Comparison of ENCODE assay signal across 8 cellular contexts in the genomic region with DNA sequence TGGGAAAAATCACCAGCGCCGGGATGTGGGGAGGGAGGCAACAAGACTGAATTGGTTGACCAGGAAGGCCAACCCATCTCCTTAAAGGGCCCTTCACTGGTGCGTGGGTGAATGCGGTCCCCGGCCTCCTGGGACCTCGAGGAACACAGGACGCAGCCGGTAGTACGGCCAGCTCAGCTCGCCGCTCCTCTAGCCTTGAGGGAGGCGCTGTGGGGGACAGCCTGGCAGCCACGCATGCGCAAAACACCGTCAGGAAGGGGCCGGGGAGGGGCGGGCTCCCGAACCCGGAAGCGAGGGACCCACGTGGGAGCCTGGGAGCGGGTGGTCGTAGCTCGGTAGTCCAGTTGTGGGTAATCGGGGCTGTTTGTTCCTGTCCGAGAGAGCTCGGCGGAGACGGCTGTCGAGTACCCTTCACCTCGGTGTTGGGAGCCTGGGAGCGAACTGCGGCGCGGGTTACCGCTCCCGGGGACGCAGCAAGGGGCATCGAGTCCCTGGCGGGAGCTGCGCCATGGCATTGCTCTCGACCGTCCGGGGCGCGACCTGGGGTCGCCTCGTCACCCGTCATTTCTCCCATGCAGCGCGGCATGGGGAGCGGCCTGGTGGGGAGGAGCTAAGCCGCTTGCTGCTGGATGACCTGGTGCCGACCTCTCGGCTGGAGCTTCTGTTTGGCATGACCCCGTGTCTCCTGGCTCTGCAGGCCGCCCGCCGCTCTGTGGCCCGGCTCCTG. TPM values are rescaled to one million over a fixed set of nuclear protein-coding genes. Genes with fewer than 3 reads are reported as not detected.
DNase-seq lines count a peak whose midpoint lies in the region; TF ChIP-seq lines count a peak whose summit lies in the region.

A gene with protein sequence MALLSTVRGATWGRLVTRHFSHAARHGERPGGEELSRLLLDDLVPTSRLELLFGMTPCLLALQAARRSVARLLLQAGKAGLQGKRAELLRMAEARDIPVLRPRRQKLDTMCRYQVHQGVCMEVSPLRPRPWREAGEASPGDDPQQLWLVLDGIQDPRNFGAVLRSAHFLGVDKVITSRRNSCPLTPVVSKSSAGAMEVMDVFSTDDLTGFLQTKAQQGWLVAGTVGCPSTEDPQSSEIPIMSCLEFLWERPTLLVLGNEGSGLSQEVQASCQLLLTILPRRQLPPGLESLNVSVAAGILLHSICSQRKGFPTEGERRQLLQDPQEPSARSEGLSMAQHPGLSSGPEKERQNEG (plus strand): TSS at position 281 of the 727 bp plus-strand sequence. CDS start 228 bp downstream, at position 509.

- H2BK12ac ChIP-seq in trophoblast cell (ENCODE audit: low read length), result no peak within 1 kb of the TSS

- POLR2A ChIA-PET in GM10248 (lab: Yijun Ruan, JAX), result interaction anchor here (0.5 to 0.7 kb wide), 3 partner anchors 9 to 1592 kb away, joined by 3 to 5 read pairs (median 5); partner anchors contain the start of gene GGNBP2

- H3K79me1 ChIP-seq in trophoblast cell (ENCODE audit: low read length), result peaks cover 8% of the 10 kb centered on the region

- no peak within 1 kb of the TSS for H3K23ac ChIP-seq in trophoblast cell (ENCODE audit: low read length)

- peak within 1 kb of the TSS; percentile 74 for H3K14ac ChIP-seq in trophoblast cell (ENCODE audit: low read length)

- H2AK5ac ChIP-seq in trophoblast cell (ENCODE audit: low read length), result peak within 1 kb of the TSS; percentile 38

- peak within 1 kb of the TSS; percentile 76 for H4K91ac ChIP-seq in trophoblast cell (ENCODE audit: low read depth, low read length)

- H3K27me3 Mint-ChIP-seq in HFFc6 (ENCODE audit: insufficient read depth), result peaks cover 3% of the 10 kb centered on the region; the same call in 1 of the 2 replicates

- H2AFZ ChIP-seq in trophoblast cell (ENCODE audit: insufficient read depth, low read length, poor library complexity), result peak within 1 kb of the TSS; percentile 94

- peak within 1 kb of the TSS; percentile 26 for H2BK5ac ChIP-seq in trophoblast cell (ENCODE audit: low read depth, low read length, poor library complexity)

- H3K4me3 ChIP-seq in cardiac muscle cell (peak within 1 kb of the TSS; percentile 61), trophoblast cell (ENCODE audit: low read depth, low read length) (peak within 1 kb of the TSS; percentile 83), tibial nerve (peak within 1 kb of the TSS; percentile 59 to 99 (median 95))

- peak within 1 kb of the TSS; percentile 29 for H2BK120ac ChIP-seq in trophoblast cell (ENCODE audit: insufficient read depth, low read length, poor library complexity)

- TF ChIP-seq EP300 in tibial nerve (IDR thresholded peaks at IDR 0.05), result peak; percentile 60 to 75

- peak within 1 kb of the TSS; percentile 21 for H3K4ac ChIP-seq in trophoblast cell (ENCODE audit: low read depth, low read length)

- H3K36me3 ChIP-seq in cardiac muscle cell (no peaks in the 10 kb centered on the region), trophoblast cell (ENCODE audit: control insufficient read depth in 1 of 2, insufficient read depth in 2 of 2, low read length in 2 of 2) (peaks cover 3 to 6% of the 10 kb centered on the region in 2 experiments), tibial nerve (peaks cover 0 to 4% (median 0%) of the 10 kb centered on the region in 3 donors)

- H3K4me2 ChIP-seq in trophoblast cell (ENCODE audit: low read length), result peak within 1 kb of the TSS; percentile 92

- H3K18ac ChIP-seq in trophoblast cell (ENCODE audit: low read length), result peak within 1 kb of the TSS; percentile 66

- CTCF ChIA-PET in GM10248 (lab: Yijun Ruan, JAX), result interaction anchor here (1.0 to 6.3 kb wide), 25 partner anchors 9 to 1215 kb away, joined by 3 to 59 read pairs (median 6); partner anchors contain the start of gene DHRS11

- H3K27me3 ChIP-seq in cardiac muscle cell (no peaks in the 10 kb centered on the region), trophoblast cell (ENCODE audit: insufficient read depth, low read length) (no peaks in the 10 kb centered on the region), tibial nerve (no peaks in the 10 kb centered on the region)

- H3K79me2 ChIP-seq in trophoblast cell (ENCODE audit: control insufficient read depth, insufficient read depth, low read length, poor library complexity), result peaks cover 7% of the 10 kb centered on the region

- peak within 1 kb of the TSS; percentile 93 for H4K12ac ChIP-seq in trophoblast cell (ENCODE audit: low read depth, low read length)

- H3K9me3 ChIP-seq in cardiac muscle cell (ENCODE audit: low read depth) (no peaks in the 10 kb centered on the region), trophoblast cell (ENCODE audit: insufficient read depth, low read depth, low read length) (no peaks in the 10 kb centered on the region), tibial nerve (no peaks in the 10 kb centered on the region)

- peak; percentile 18 for TF ChIP-seq CTCF in GM10248 (IDR thresholded peaks at IDR 0.05; ENCODE audit: control extremely low read depth, extremely low read depth, low read depth, missing control alignments)
- no peak; the same call in none of the 2 replicates for TF ChIP-seq CTCF in HFFc6 (IDR thresholded peaks at IDR 0.05)
- peak; percentile 24 for TF ChIP-seq CTCF in cardiac muscle cell (IDR thresholded peaks at IDR 0.05; ENCODE audit: low read depth, low read length)
- peak in 2 of 5 experiments; percentile 21 to 44 for TF ChIP-seq CTCF in tibial nerve (IDR thresholded peaks at IDR 0.05)

- H3K4me1 Mint-ChIP-seq in HFFc6 (ENCODE audit: low read depth), result peaks cover 43% of the 10 kb centered on the region

- WGBS in trophoblast cell (ENCODE audit: extremely low coverage, insufficient coverage, insufficient read length), result no CpG with 5 or more reads among the region's 60 CpGs
- WGBS in tibial nerve, 2 donors, result 0 to 1% methylated on average over 8 to 60 of the region's 60 CpGs

- peak within 1 kb of the TSS; percentile 17 for H3K27ac ChIP-seq in cardiac muscle cell
- H3K27ac ChIP-seq in trophoblast cell (ENCODE audit: low read depth, low read length), result peak within 1 kb of the TSS; percentile 67
- H3K27ac ChIP-seq in tibial nerve, result peak within 1 kb of the TSS in 3 of 4 donors; percentile 80 to 85 (median 81)

- H3K4me1 ChIP-seq in cardiac muscle cell (ENCODE audit: low read depth) (peaks cover 26% of the 10 kb centered on the region), trophoblast cell (ENCODE audit: control insufficient read depth in 1 of 2, insufficient read depth in 2 of 2, low read length in 2 of 2) (peaks cover 7 to 12% of the 10 kb centered on the region in 2 experiments), tibial nerve (peaks cover 0 to 35% (median 15%) of the 10 kb centered on the region in 4 donors)

- peak within 1 kb of the TSS; percentile 91 for H4K8ac ChIP-seq in trophoblast cell (ENCODE audit: low read depth, low read length)

- H3K9me3 Mint-ChIP-seq in HFFc6, result no peaks in the 10 kb centered on the region

- DNase-seq in GM10248 (ENCODE audit: extremely low spot score) (peak; percentile 96), HFFc6 (peak; percentile 96), NCI-H1105 (lab: John Stamatoyannopoulos, UW) (peak; percentile 77), SW480 (ENCODE audit: low spot score) (peak; percentile 90), cardiac muscle cell (ENCODE audit: low read depth in 1 of 2, low spot score in 1 of 2) (peak; percentile 92 to 94), trophoblast cell (peak; percentile 84 to 90), tibial nerve (ENCODE audit: low spot score in 2 of 2) (peak; percentile 79 to 85)
- DNase-seq in activated naive CD8-positive, alpha-beta T cell treated with anti-CD3 and anti-CD28 coated beads, Interleukin-2, amount 50 U/mL, for 16 hours (ENCODE audit: low read depth, low spot score), result peak; percentile 81

- H3K4me3 Mint-ChIP-seq in HFFc6, result peak within 1 kb of the TSS; percentile 94

- H3K27ac Mint-ChIP-seq in HFFc6, result peak within 1 kb of the TSS; percentile 92

- peak in 1 of 2 donors; percentile 58 for TF ChIP-seq POLR2A in tibial nerve (IDR thresholded peaks at IDR 0.05)

- H3K36me3 Mint-ChIP-seq in HFFc6 (ENCODE audit: low read depth), result peaks cover 9% of the 10 kb centered on the region; the same call in 1 of the 2 replicates

- peak within 1 kb of the TSS; percentile 87 for H3K9ac ChIP-seq in trophoblast cell (ENCODE audit: low read length)

RNA-seq across cellular contexts. Expression of the gene that starts here (rescaled TPM):
- total RNA-seq in HFFc6 (2021; fragmentation: NEBNext Ultra II Directional; extraction: Animal tissue kit (Norgen Biotek cat#: 25700)), result 10 to 100 TPM in 1 of 6 experiments, 1 to 10 TPM in 5; 7.3 to 11.4 (median 7.9) TPM
- total RNA-seq in cardiac muscle cell (8.9 and 9.5 TPM in 2 replicates), tibial nerve (10 to 100 TPM in 3 of 4 donors, 1 to 10 TPM in 1; 9.8 to 14.2 (median 11.5) TPM)
- 8.9 and 10.0 TPM in 2 replicates for polyA plus RNA-seq in cardiac muscle cell
- polyA plus RNA-seq in trophoblast cell (2013), result 0.86 and 1.1 TPM in 2 replicates

Comparison
In these comparisons a context has a peak if more than half of its experiments do, and no peak if none do; other contexts are left out.
1. Peak in every context shown above with its lines: DNase-seq, H3K4me3 ChIP-seq and H3K27ac ChIP-seq.
2. H3K27ac ChIP-seq: peak in every context shown above with its lines; median percentile 81 in tibial nerve; 67 in trophoblast cell; 17 in cardiac muscle cell.